In genomic region chr15:70796516-70797310, GRCh38 we compare ENCODE assay signal across 21 cellular contexts. TPM values are rescaled to one million over a fixed set of nuclear protein-coding genes. Genes with fewer than 3 reads are reported as not detected.
DNase-seq lines count a peak whose midpoint lies in the region; ATAC-seq, FAIRE-seq and TF ChIP-seq lines count a peak whose summit lies in the region.
"Had no signal": no experiment of that assay in that cellular context is flagged by ENCODE, and none has a peak within 500 bp of the region (broad histone marks: within the 10 kb centered on the region; RNA-seq: fewer than 3 reads in every experiment).

No MANE protein-coding gene starts in this region.

- H3K27ac Mint-ChIP-seq in activated naive CD4-positive, alpha-beta T cell treated with anti-CD3 and anti-CD28 coated beads, Interleukin-2, amount 50 U/mL, for 72 hours, result no peak overlapping the region

- peak overlapping the region; percentile 35 to 78 for H4K8ac ChIP-seq in IMR-90 (ENCODE audit: low read depth in 2 of 2, low read length in 2 of 2)

- no peaks in the 10 kb centered on the region for H3K36me3 Mint-ChIP-seq in activated naive CD4-positive, alpha-beta T cell treated with anti-CD3 and anti-CD28 coated beads, Interleukin-2, amount 50 U/mL, for 72 hours

- peak overlapping the region; percentile 94 for H2BK20ac ChIP-seq in IMR-90 (ENCODE audit: low read depth, low read length)

- intact Hi-C loops in IMR-90 (cut with micrococcal nuclease), result no loop called here

- BruUV-seq in IMR-90 (replicated peaks; lab: Mats Ljungman, UMichigan), result no TSS peak

- peak overlapping the region; percentile 72 for H4K5ac ChIP-seq in IMR-90 (ENCODE audit: low read depth, low read length)

- no peak overlapping the region for H3K56ac ChIP-seq in IMR-90 (ENCODE audit: extremely low read depth, insufficient read depth, low read length)

- in situ Hi-C loops in IMR-90 (cut with MboI; ENCODE audit: low sequenced_read_pairs) (no loop called here), brain microvascular endothelial cell (cut with HindIII; ENCODE audit: low pct_ligation_motif_present, low sequenced_read_pairs) (no loop called here)

- no peak for TF ChIP-seq POLR2A in A549 (IDR thresholded peaks at IDR 0.05; ENCODE audit: low read length)
- no peak for TF ChIP-seq POLR2A in IMR-90 (IDR thresholded peaks at IDR 0.05; ENCODE audit: low read depth, low read length)
- no peak for TF ChIP-seq POLR2A in GM12891 (IDR thresholded peaks at IDR 0.05; ENCODE audit: low read depth, low read length)

- H2BK120ac ChIP-seq in IMR-90 (ENCODE audit: low read depth, low read length), result peak overlapping the region; percentile 95

- H3K9me3 Mint-ChIP-seq in activated naive CD4-positive, alpha-beta T cell treated with anti-CD3 and anti-CD28 coated beads, Interleukin-2, amount 50 U/mL, for 72 hours, result no peaks in the 10 kb centered on the region

- peak overlapping the region; percentile 86 for H3K18ac ChIP-seq in IMR-90 (ENCODE audit: low read depth, low read length)

- H3K79me1 ChIP-seq in IMR-90 (ENCODE audit: low read depth in 1 of 2, low read length in 2 of 2), result peaks cover 15 to 69% of the 10 kb centered on the region in 2 experiments

- no peak overlapping the region for H2AK9ac ChIP-seq in IMR-90 (replicated peaks; ENCODE audit: low read depth, low read length, poor library complexity)

- peaks cover 42% of the 10 kb centered on the region for H3K9me1 ChIP-seq in IMR-90 (ENCODE audit: insufficient read depth, low read length)

- CTCF ChIA-PET in A549 (lab: Yijun Ruan, JAX), result interaction anchor here (0.9 to 15.4 kb wide), 8 partner anchors 9 to 116 kb away, joined by 3 to 274 read pairs (median 6); no protein-coding TSS in a partner anchor
- CTCF ChIA-PET in IMR-90 (lab: Yijun Ruan, JAX), result interaction anchor here (2.4 kb wide), 1 partner anchor 15 kb away, joined by 7 read pairs; no protein-coding TSS in a partner anchor

- H3K4me3 ChIP-seq in A549 (no peak overlapping the region), IMR-90 (ENCODE audit: insufficient read depth, low read depth, low read length) (no peak overlapping the region), brain microvascular endothelial cell (ENCODE audit: low read depth, low read length) (no peak overlapping the region)

- no peaks in the 10 kb centered on the region for H3K27me3 ChIP-seq in IMR-90 (ENCODE audit: control insufficient read depth, insufficient read depth, low read length)
- no peaks in the 10 kb centered on the region for H3K27me3 ChIP-seq in brain microvascular endothelial cell (replicated peaks)

- peaks cover 59% of the 10 kb centered on the region for H3K4me1 ChIP-seq in A549
- peaks cover 48% of the 10 kb centered on the region for H3K4me1 ChIP-seq in IMR-90 (ENCODE audit: control insufficient read depth, insufficient read depth, low read length)
- H3K4me1 ChIP-seq: BE2C had no signal

- POLR2A ChIA-PET in A549 (lab: Yijun Ruan, JAX) (no interaction called here), IMR-90 (lab: Charles Lee; ENCODE audit: unreplicated experiment) (no interaction called here)

- H3K9ac ChIP-seq in IMR-90 (ENCODE audit: low read depth, low read length), result no peak overlapping the region

- 93% methylated on average over 14 of the region's 14 CpGs for WGBS in A549 (ENCODE audit: missing lambda C conversion rate)
- 91% methylated on average over 9 of the region's 14 CpGs; no CpG with 5 or more reads in 1 of the 2 experiments for WGBS in IMR-90 (ENCODE audit: extremely low coverage in 2 of 2, insufficient read length in 1 of 2), 2 experiments

- H3K14ac ChIP-seq in IMR-90 (replicated peaks; ENCODE audit: low read depth, low read length), result peak overlapping the region; percentile 88

- dilution Hi-C loops in IMR-90 (cut with HindIII; ENCODE audit: low sequenced_read_pairs, unreplicated experiment), result no loop called here

- ATAC-seq in A549 (no peak), IMR-90 (ENCODE audit: low read depth) (no peak)
- ATAC-seq in activated naive CD4-positive, alpha-beta T cell treated with anti-CD3 and anti-CD28 coated beads, Interleukin-2, amount 50 U/mL, for 72 hours, result no peak

- no peaks in the 10 kb centered on the region for H4K20me1 ChIP-seq in IMR-90 (ENCODE audit: insufficient read depth, low read length)

- FAIRE-seq in A549 (lab: Jason Lieb, UNC), result no peak
- no peak for FAIRE-seq in GM12891 (lab: Jason Lieb, UNC)
- FAIRE-seq: A204.1, D721Med had no signal

- no peak overlapping the region for H2AFZ ChIP-seq in IMR-90 (replicated peaks; ENCODE audit: low read length, poor library complexity)

- peak overlapping the region; percentile 83 for H2AK5ac ChIP-seq in IMR-90 (ENCODE audit: low read depth, low read length)

- no peak for TF ChIP-seq CTCF in A549 (IDR thresholded peaks at IDR 0.05)
- no peak for TF ChIP-seq CTCF in IMR-90 (conservative IDR thresholded peaks at IDR 0.05; ENCODE audit: low read depth, low read length)
- TF ChIP-seq CTCF in brain microvascular endothelial cell (IDR thresholded peaks at IDR 0.05; ENCODE audit: low read depth, low read length, missing control alignments), result no peak

- no peaks in the 10 kb centered on the region for H3K9me3 ChIP-seq in A549
- no peaks in the 10 kb centered on the region for H3K9me3 ChIP-seq in IMR-90 (ENCODE audit: control insufficient read depth, insufficient read depth, low read length)
- H3K9me3 ChIP-seq: BE2C had no signal

- H3K4ac ChIP-seq in IMR-90 (ENCODE audit: low read depth, low read length), result peak overlapping the region; percentile 81

- H3K4me2 ChIP-seq in A549 (no peak overlapping the region), IMR-90 (ENCODE audit: low read depth, low read length) (no peak overlapping the region)

- peak overlapping the region; percentile 93 for H2BK5ac ChIP-seq in IMR-90 (ENCODE audit: low read depth, low read length, poor library complexity, severe bottlenecking)

- H2BK15ac ChIP-seq in IMR-90 (ENCODE audit: low read depth, low read length), result peak overlapping the region; percentile 92

- no peak for TF ChIP-seq EP300 in A549 (IDR thresholded peaks at IDR 0.05)

- TF ChIP-seq RAD21 in A549 (conservative IDR thresholded peaks at IDR 0.05 in 1 of 2, IDR thresholded peaks at IDR 0.05 in 1 of 2) (no peak), IMR-90 (IDR thresholded peaks at IDR 0.05; ENCODE audit: low read length) (no peak)

- DNase-seq in A549 (ENCODE audit: low read depth in 1 of 2, low spot score in 1 of 2) (no peak), IMR-90 (no peak), brain microvascular endothelial cell (no peak), myocyte (ENCODE audit: low read depth) (peak; percentile 41), GM12891 (ENCODE audit: insufficient read length, low spot score) (no peak), activated gamma-delta T cell treated with Interleukin-2 at 50 U/mL for 16 hours (no peak), NCI-H526 treated with DMSO at 0.1 percent for 48 hours (lab: John Stamatoyannopoulos, UW) (no peak)
- no peak for DNase-seq in activated naive CD4-positive, alpha-beta T cell treated with anti-CD3 and anti-CD28 coated beads, Interleukin-2, amount 50 U/mL, for 72 hours (ENCODE audit: low spot score in 2 of 2)
- DNase-seq: BE2C, EL, GF-D8, KBM-7, NCI-H1092 treated with DMSO at 0.1 percent for 48 hours, NCI-H1436 treated with DMSO at 0.1 percent for 48 hours, NCI-H1930, NCI-H2227 treated with DMSO at 0.1 percent for 48 hours, NCI-H510A treated with DMSO at 0.1 percent for 48 hours, NCI-H82, SHP77 had no signal

- H3K27ac ChIP-seq in A549 (peak overlapping the region; percentile 83 to 93; a peak in 4 of 6 replicates), IMR-90 (ENCODE audit: insufficient read depth, low read length) (peak overlapping the region; percentile 50), brain microvascular endothelial cell (peak overlapping the region; percentile 40)

- H3K36me3 ChIP-seq in IMR-90 (ENCODE audit: control insufficient read depth, insufficient read depth, low read length) (no peaks in the 10 kb centered on the region), brain microvascular endothelial cell (replicated peaks) (no peaks in the 10 kb centered on the region)
- H3K36me3 ChIP-seq: BE2C had no signal

- peak overlapping the region; percentile 79 for H4K91ac ChIP-seq in IMR-90 (ENCODE audit: insufficient read depth, low read depth, low read length)

- peak overlapping the region; percentile 78 for H3K23ac ChIP-seq in IMR-90 (ENCODE audit: low read depth, low read length)

TF ChIP-seq in IMR-90, 13 proteins besides CTCF, POLR2A, EP300 and RAD21 (continues in another document):
- no peak for TF ChIP-seq NFE2L2 (IDR thresholded peaks at IDR 0.05; ENCODE audit: low read depth, low read length)
- no peak for TF ChIP-seq CHD1 (IDR thresholded peaks at IDR 0.05; ENCODE audit: low read depth, low read length)

TF ChIP-seq in GM12891, 5 proteins besides CTCF, POLR2A, EP300 and RAD21 (continues in another document):
- no peak for TF ChIP-seq PAX5 (IDR thresholded peaks at IDR 0.05; ENCODE audit: insufficient read depth, low read length, severe bottlenecking)

RNA-seq across cellular contexts. Expression of gene UACA, which starts 33.4 kb away (rescaled TPM):
- polyA plus RNA-seq in A549 (2011; rRNA removed), result 80.4 and 81.1 TPM in 2 replicates
- 15.8 and 18.6 TPM in 2 replicates for polyA plus RNA-seq in A549 (2012; cell fraction: cytosol; rRNA removed)
- polyA plus RNA-seq in A549 (2012; cell fraction: nucleus; rRNA removed), result 46.7 and 59.5 TPM in 2 replicates
- 31.9 to 39.4 TPM (median 33.5 TPM) in 3 replicates for polyA plus RNA-seq in A549 (2017; fragmentation: RNase III; extraction: RNeasy Plus Mini Kit Qiagen cat#74134 plus additional on column Dnase treatment)
- polyA minus RNA-seq in A549 (2011; rRNA and poly(A)+ RNA removed), result 207 and 228 TPM in 2 replicates
- total RNA-seq in IMR-90 (2012; rRNA removed), result 505 and 507 TPM in 2 replicates
- 127 and 156 TPM in 2 replicates for polyA plus RNA-seq in IMR-90 (2012; rRNA removed)
- polyA plus RNA-seq in IMR-90 (2012; cell fraction: cytosol; rRNA removed), result 34.2 and 47.8 TPM in 2 replicates
- polyA plus RNA-seq in IMR-90 (2012; cell fraction: nucleus; rRNA removed; ENCODE audit: low replicate concordance), result 121 and 277 TPM in 2 replicates
- total RNA-seq in myocyte, result 31.5 and 45.4 TPM in 2 replicates
- 61.8 TPM for polyA plus RNA-seq in myocyte (2012)
- 0.44 TPM for polyA plus RNA-seq in GM12891 (2012; ENCODE audit: low read depth, missing spikeins)
- total RNA-seq in activated naive CD4-positive, alpha-beta T cell treated with anti-CD3 and anti-CD28 coated beads, Interleukin-2, amount 50 U/mL, for 72 hours, result 1 to 10 TPM; 2.8 to 7.7 TPM

RNA-seq across cellular contexts. Expression of gene LARP6, which starts 57.2 kb away (rescaled TPM):
- polyA plus RNA-seq in A549 (2011; rRNA removed), result 120 and 158 TPM in 2 replicates
- 81.8 and 94.9 TPM in 2 replicates for polyA plus RNA-seq in A549 (2012; cell fraction: cytosol; rRNA removed)
- 31.4 and 55.5 TPM in 2 replicates for polyA plus RNA-seq in A549 (2012; cell fraction: nucleus; rRNA removed)
- polyA plus RNA-seq in A549 (2017; fragmentation: RNase III; extraction: RNeasy Plus Mini Kit Qiagen cat#74134 plus additional on column Dnase treatment), result 47.3 to 64.3 TPM (median 57.2 TPM) in 3 replicates
- polyA minus RNA-seq in A549 (2011; rRNA and poly(A)+ RNA removed), result 72.1 and 73.2 TPM in 2 replicates
- 36.4 and 78.3 TPM in 2 replicates for total RNA-seq in IMR-90 (2012; rRNA removed)
- 135 and 146 TPM in 2 replicates for polyA plus RNA-seq in IMR-90 (2012; rRNA removed)
- 160 and 262 TPM in 2 replicates for polyA plus RNA-seq in IMR-90 (2012; cell fraction: cytosol; rRNA removed)
- 56.0 and 108 TPM in 2 replicates for polyA plus RNA-seq in IMR-90 (2012; cell fraction: nucleus; rRNA removed; ENCODE audit: low replicate concordance)
- 20.6 and 44.4 TPM in 2 replicates for total RNA-seq in myocyte
- polyA plus RNA-seq in myocyte (2012), result 118 TPM
- polyA plus RNA-seq in GM12891 (2012; ENCODE audit: low read depth, missing spikeins), result 22.5 TPM
- total RNA-seq in activated naive CD4-positive, alpha-beta T cell treated with anti-CD3 and anti-CD28 coated beads, Interleukin-2, amount 50 U/mL, for 72 hours, result under 1 TPM in 1 of 2 donors, not detected in 1; 0.23 TPM

Comparison
In these comparisons a context has a peak if more than half of its experiments do, and no peak if none do; other contexts are left out.
1. RNA of gene UACA, which starts 33.4 kb away (total RNA-seq): 505 to 507 TPM in IMR-90; 31.5 to 45.4 TPM in myocyte and 2.8 to 7.7 TPM in activated naive CD4-positive, alpha-beta T cell treated with anti-CD3 and anti-CD28 coated beads, Interleukin-2, amount 50 U/mL, for 72 hours; every median in the first group is over 10 times any median in the second.
2. RNA of gene LARP6, which starts 57.2 kb away (total RNA-seq): 20.6 to 44.4 TPM in myocyte and 36.4 to 78.3 TPM in IMR-90; 0.23 TPM in activated naive CD4-positive, alpha-beta T cell treated with anti-CD3 and anti-CD28 coated beads, Interleukin-2, amount 50 U/mL, for 72 hours; every median in the first group is over 10 times any median in the second.
3. Peak in every context shown above with its lines, with median percentiles within 50 percentile points of each other: H3K27ac ChIP-seq.